Comparison of ENCODE assay signal across 32 cellular contexts in genomic region chr1:172341697-172342096, GRCh38.
"Had no signal": no experiment of that assay in that cellular context is flagged by ENCODE, and none has a peak within 500 bp of the region (broad histone marks: within the 10 kb centered on the region; RNA-seq: fewer than 3 reads in every experiment).

No MANE protein-coding gene starts in this region.

- H3K27ac Mint-ChIP-seq: activated naive CD4-positive, alpha-beta T cell treated with anti-CD3 and anti-CD28 coated beads, Interleukin-2, amount 50 U/mL, for 72 hours; activated T-cell treated with anti-CD3 and anti-CD28 coated beads, Interleukin-2, amount 50 U/mL, for 72 hours; neural progenitor cell had no signal

- H3K27me3 Mint-ChIP-seq: brain; effector memory CD8-positive, alpha-beta T cell; naive B cell; stimulated activated naive B cell treated with anti-CD40 and anti-IgM and Interleukin-4, amounts not matched to agents 10 μg/mL and 1 μg/mL and 100 μg/mL, for 72 hours had no signal

- H3K9me3 Mint-ChIP-seq: effector memory CD8-positive, alpha-beta T cell had no signal

- H3K9ac ChIP-seq: neural progenitor cell had no signal

- H3K27ac ChIP-seq: adrenal gland, cardiac muscle cell, coronary artery, gastrocnemius medialis, lower lobe of right lung, neural progenitor cell, right atrium auricular region, uterus had no signal

- H3K36me3 ChIP-seq: adrenal gland, cardiac muscle cell, gastrocnemius medialis, left lung, lower lobe of right lung, neural progenitor cell, right atrium auricular region, tibial nerve, uterus had no signal

- H3K4me3 Mint-ChIP-seq: brain; effector memory CD8-positive, alpha-beta T cell; neural progenitor cell had no signal

- ATAC-seq: activated naive CD4-positive, alpha-beta T cell treated with anti-CD3 and anti-CD28 coated beads, Interleukin-2, amount 50 U/mL, for 72 hours; activated T-cell treated with anti-CD3 and anti-CD28 coated beads, Interleukin-2, amount 50 U/mL, for 72 hours; effector memory CD8-positive, alpha-beta T cell; gastrocnemius medialis; left lung; lower lobe of right lung had no signal

- H3K4me1 ChIP-seq: right atrium auricular region had no signal

- H3K9me3 ChIP-seq: adrenal gland, gastrocnemius medialis, lower lobe of right lung, right atrium auricular region, tibial nerve, uterus had no signal

- H3K36me3 Mint-ChIP-seq: neural progenitor cell had no signal

- DNase-seq: activated CD4-positive, alpha-beta T cell treated with anti-CD3 and anti-CD28 coated beads for 4 hours; activated CD4-positive, alpha-beta T cell treated with anti-CD3 and anti-CD28 coated beads, Interleukin-2, amount 50 U/mL, for 4 hours; activated CD4-positive, CD25-positive, alpha-beta regulatory T cell; activated naive CD4-positive, alpha-beta T cell; activated T-cell treated with anti-CD3 and anti-CD28 coated beads for 4 hours; activated T-cell treated with anti-CD3 and anti-CD28 coated beads, Interleukin-2, amount 50 U/mL, for 72 hours; adrenal gland; aorta; cerebellar nuclear complex; effector memory CD8-positive, alpha-beta T cell; erythroblast; gastrocnemius medialis; glutamatergic neuron; left lung; lower lobe of right lung; naive B cell; occipital lobe; stimulated activated CD4-positive, alpha-beta T cell treated with anti-CD3 and anti-CD28 coated beads, Interleukin-1b, Interleukin-23, amount 100 ng/mL, for 48 hours; stimulated activated CD4-positive, alpha-beta T cell treated with anti-CD3 and anti-CD28 coated beads, Interleukin-4, amount 100 ng/mL, for 4 hours; stimulated activated CD8-positive, alpha-beta memory T cell treated with anti-CD3 and anti-CD28 coated beads, Interleukin-4, amount 100 ng/mL, for 48 hours; stimulated activated naive B cell treated with anti-CD40 and anti-IgM and Interleukin-4, amounts not matched to agents 10 μg/mL and 1 μg/mL and 100 μg/mL, for 72 hours; T-helper 2 cell; uterus had no signal

- H2AFZ ChIP-seq: neural progenitor cell had no signal

- H3K4me3 ChIP-seq: adrenal gland, cardiac muscle cell, coronary artery, gastrocnemius medialis, left lung, lower lobe of right lung, neural progenitor cell, right atrium auricular region, smooth muscle cell, tibial nerve, uterus had no signal

- H3K4me2 ChIP-seq: neural progenitor cell had no signal

- FAIRE-seq: islet of Langerhans had no signal

- H3K27me3 ChIP-seq: adrenal gland, cardiac muscle cell, gastrocnemius medialis, left lung, neural progenitor cell, right atrium auricular region, tibial nerve, uterus had no signal
